In genomic region chr2:174774828-174775227, GRCh38 we compare ENCODE assay signal across 15 cellular contexts. TPM values are rescaled to one million over a fixed set of nuclear protein-coding genes. Genes with fewer than 3 reads are reported as not detected.
"Had no signal": no experiment of that assay in that cellular context is flagged by ENCODE, and none has a peak within 500 bp of the region (broad histone marks: within the 10 kb centered on the region; RNA-seq: fewer than 3 reads in every experiment).

No MANE protein-coding gene starts in this region.

- H3K9me3 Mint-ChIP-seq: activated CD4-positive, alpha-beta memory T cell treated with anti-CD3 and anti-CD28 coated beads, Interleukin-2, amount 10 ng/mL, durations not matched to agents 7 days and 5 days; activated naive CD4-positive, alpha-beta T cell treated with anti-CD3 and anti-CD28 coated beads, Interleukin-2, amount 50 U/mL, for 72 hours; activated T-cell treated with anti-CD3 and anti-CD28 coated beads, Interleukin-2, amount 50 U/mL, for 4 hours; naive B cell; stimulated activated effector memory CD8-positive, alpha-beta T cell treated with anti-CD3 and anti-CD28 coated beads, Interleukin-12 subunit alpha, Interleukin-12 subunit beta, amount 100 ng/mL, for 72 hours had no signal

- H3K27ac Mint-ChIP-seq: activated CD4-positive, alpha-beta memory T cell treated with anti-CD3 and anti-CD28 coated beads, Interleukin-2, amount 10 ng/mL, durations not matched to agents 7 days and 5 days; activated naive CD4-positive, alpha-beta T cell treated with anti-CD3 and anti-CD28 coated beads, Interleukin-2, amount 50 U/mL, for 72 hours; naive B cell; stimulated activated effector memory CD8-positive, alpha-beta T cell treated with anti-CD3 and anti-CD28 coated beads, Interleukin-12 subunit alpha, Interleukin-12 subunit beta, amount 100 ng/mL, for 72 hours had no signal

- ATAC-seq: activated naive CD4-positive, alpha-beta T cell treated with anti-CD3 and anti-CD28 coated beads, Interleukin-2, amount 50 U/mL, for 72 hours; activated T-cell treated with anti-CD3 and anti-CD28 coated beads, Interleukin-2, amount 50 U/mL, for 4 hours; left lobe of liver; stimulated activated effector memory CD8-positive, alpha-beta T cell treated with anti-CD3 and anti-CD28 coated beads, Interleukin-12 subunit alpha, Interleukin-12 subunit beta, amount 100 ng/mL, for 72 hours had no signal

- DNase-seq: activated CD4-positive, alpha-beta memory T cell treated with anti-CD3 and anti-CD28 coated beads, Interleukin-2, amount 10 ng/mL, durations not matched to agents 7 days and 5 days; activated effector memory CD4-positive, alpha-beta T cell treated with anti-CD3 and anti-CD28 coated beads, Interleukin-2, amount 50 U/mL, for 16 hours; activated T-cell treated with anti-CD3 and anti-CD28 coated beads, Interleukin-2, amount 50 U/mL, for 4 hours; caudate nucleus; colonic mucosa; islet precursor cell; naive B cell; posterior cingulate gyrus; retina; stimulated activated CD4-positive, alpha-beta T cell treated with anti-CD3 and anti-CD28 coated beads, Interleukin-12 subunit alpha, Interleukin-12 subunit beta, amount 100 ng/mL, for 4 hours; stimulated activated CD4-positive, alpha-beta T cell treated with anti-CD3 and anti-CD28 coated beads, Interleukin-2, amount 100 ng/mL, for 24 hours had no signal

- H3K36me3 Mint-ChIP-seq: activated naive CD4-positive, alpha-beta T cell treated with anti-CD3 and anti-CD28 coated beads, Interleukin-2, amount 50 U/mL, for 72 hours; naive B cell; stimulated activated effector memory CD8-positive, alpha-beta T cell treated with anti-CD3 and anti-CD28 coated beads, Interleukin-12 subunit alpha, Interleukin-12 subunit beta, amount 100 ng/mL, for 72 hours had no signal

- H3K27me3 Mint-ChIP-seq: activated CD4-positive, alpha-beta memory T cell treated with anti-CD3 and anti-CD28 coated beads, Interleukin-2, amount 10 ng/mL, durations not matched to agents 7 days and 5 days had no signal

- H3K4me3 Mint-ChIP-seq: activated CD4-positive, alpha-beta memory T cell treated with anti-CD3 and anti-CD28 coated beads, Interleukin-2, amount 10 ng/mL, durations not matched to agents 7 days and 5 days; activated T-cell treated with anti-CD3 and anti-CD28 coated beads, Interleukin-2, amount 50 U/mL, for 4 hours; naive B cell; stimulated activated effector memory CD8-positive, alpha-beta T cell treated with anti-CD3 and anti-CD28 coated beads, Interleukin-12 subunit alpha, Interleukin-12 subunit beta, amount 100 ng/mL, for 72 hours had no signal

RNA-seq across cellular contexts. Expression of gene CHRNA1, which starts 10.6 kb away (rescaled TPM):
- total RNA-seq: activated CD4-positive, alpha-beta memory T cell treated with anti-CD3 and anti-CD28 coated beads, Interleukin-2, amount 10 ng/mL, durations not matched to agents 7 days and 5 days; activated naive CD4-positive, alpha-beta T cell treated with anti-CD3 and anti-CD28 coated beads, Interleukin-2, amount 50 U/mL, for 72 hours; activated T-cell treated with anti-CD3 and anti-CD28 coated beads, Interleukin-2, amount 50 U/mL, for 4 hours; left lobe of liver; mammary epithelial cell had no signal
- polyA plus RNA-seq: mammary epithelial cell had no signal
